Comparison of ENCODE assay signal across 1 cellular context in the genomic region with DNA sequence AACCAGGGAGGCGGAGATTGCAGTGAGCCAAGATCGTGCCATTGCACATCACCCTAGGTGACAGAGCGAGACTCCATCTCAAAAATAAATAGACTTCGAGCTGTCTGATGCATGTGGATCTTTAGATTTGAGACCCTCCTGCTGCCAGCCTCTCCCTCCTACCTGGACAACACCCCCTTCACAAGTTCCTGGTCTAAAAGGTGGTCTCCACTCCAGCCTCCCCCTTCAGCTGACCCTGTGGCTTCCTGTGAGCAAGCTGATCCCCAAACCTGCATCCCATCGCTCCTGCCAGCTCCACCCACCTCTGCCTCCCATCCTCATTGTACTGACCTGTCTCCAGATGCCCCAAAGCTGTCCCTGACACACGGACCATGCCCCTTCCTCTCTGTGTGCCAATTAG.
TF ChIP-seq lines count a peak whose summit lies in the region.

No MANE protein-coding gene starts in this region.

TF ChIP-seq in K562, 482 proteins besides CTCF, POLR2A, EP300 and RAD21:
- TF ChIP-seq, protein P1, sequence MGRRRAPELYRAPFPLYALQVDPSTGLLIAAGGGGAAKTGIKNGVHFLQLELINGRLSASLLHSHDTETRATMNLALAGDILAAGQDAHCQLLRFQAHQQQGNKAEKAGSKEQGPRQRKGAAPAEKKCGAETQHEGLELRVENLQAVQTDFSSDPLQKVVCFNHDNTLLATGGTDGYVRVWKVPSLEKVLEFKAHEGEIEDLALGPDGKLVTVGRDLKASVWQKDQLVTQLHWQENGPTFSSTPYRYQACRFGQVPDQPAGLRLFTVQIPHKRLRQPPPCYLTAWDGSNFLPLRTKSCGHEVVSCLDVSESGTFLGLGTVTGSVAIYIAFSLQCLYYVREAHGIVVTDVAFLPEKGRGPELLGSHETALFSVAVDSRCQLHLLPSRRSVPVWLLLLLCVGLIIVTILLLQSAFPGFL (CRISPR knock-in tag; IDR thresholded peaks at IDR 0.05), result no peak
- TF ChIP-seq GTF2E2 (tag; IDR thresholded peaks at IDR 0.05) (no peak), BCOR (IDR thresholded peaks at IDR 0.05) (no peak), RBFOX2 (IDR thresholded peaks at IDR 0.05; ENCODE audit: low read depth, low read length) (no peak), U2AF2 (optimal IDR thresholded peaks at IDR 0.05; ENCODE audit: low read depth, low read length) (no peak), FOXA1 (IDR thresholded peaks at IDR 0.05; ENCODE audit: borderline replicate concordance) (no peak), ZNF717 (CRISPR knock-in tag; IDR thresholded peaks at IDR 0.05) (no peak), KLF16 (IDR thresholded peaks at IDR 0.05) (no peak), NFE2L1 (tag; IDR thresholded peaks at IDR 0.05; ENCODE audit: borderline replicate concordance, low read depth) (no peak), JUNB (CRISPR knock-in tag; conservative IDR thresholded peaks at IDR 0.05) (no peak), SAP30 (IDR thresholded peaks at IDR 0.05; ENCODE audit: borderline replicate concordance, insufficient read depth, low read depth, low read length, poor library complexity, severe bottlenecking) (no peak), U2AF1 (optimal IDR thresholded peaks at IDR 0.05; ENCODE audit: low read depth, low read length) (no peak), MTA3 (IDR thresholded peaks at IDR 0.05; ENCODE audit: borderline replicate concordance) (no peak)
- TF ChIP-seq, protein P2, sequence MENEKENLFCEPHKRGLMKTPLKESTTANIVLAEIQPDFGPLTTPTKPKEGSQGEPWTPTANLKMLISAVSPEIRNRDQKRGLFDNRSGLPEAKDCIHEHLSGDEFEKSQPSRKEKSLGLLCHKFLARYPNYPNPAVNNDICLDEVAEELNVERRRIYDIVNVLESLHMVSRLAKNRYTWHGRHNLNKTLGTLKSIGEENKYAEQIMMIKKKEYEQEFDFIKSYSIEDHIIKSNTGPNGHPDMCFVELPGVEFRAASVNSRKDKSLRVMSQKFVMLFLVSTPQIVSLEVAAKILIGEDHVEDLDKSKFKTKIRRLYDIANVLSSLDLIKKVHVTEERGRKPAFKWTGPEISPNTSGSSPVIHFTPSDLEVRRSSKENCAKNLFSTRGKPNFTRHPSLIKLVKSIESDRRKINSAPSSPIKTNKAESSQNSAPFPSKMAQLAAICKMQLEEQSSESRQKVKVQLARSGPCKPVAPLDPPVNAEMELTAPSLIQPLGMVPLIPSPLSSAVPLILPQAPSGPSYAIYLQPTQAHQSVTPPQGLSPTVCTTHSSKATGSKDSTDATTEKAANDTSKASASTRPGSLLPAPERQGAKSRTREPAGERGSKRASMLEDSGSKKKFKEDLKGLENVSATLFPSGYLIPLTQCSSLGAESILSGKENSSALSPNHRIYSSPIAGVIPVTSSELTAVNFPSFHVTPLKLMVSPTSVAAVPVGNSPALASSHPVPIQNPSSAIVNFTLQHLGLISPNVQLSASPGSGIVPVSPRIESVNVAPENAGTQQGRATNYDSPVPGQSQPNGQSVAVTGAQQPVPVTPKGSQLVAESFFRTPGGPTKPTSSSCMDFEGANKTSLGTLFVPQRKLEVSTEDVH (IDR thresholded peaks at IDR 0.05; ENCODE audit: low read depth, partially characterized antibody), result no peak
- TF ChIP-seq, protein P3, sequence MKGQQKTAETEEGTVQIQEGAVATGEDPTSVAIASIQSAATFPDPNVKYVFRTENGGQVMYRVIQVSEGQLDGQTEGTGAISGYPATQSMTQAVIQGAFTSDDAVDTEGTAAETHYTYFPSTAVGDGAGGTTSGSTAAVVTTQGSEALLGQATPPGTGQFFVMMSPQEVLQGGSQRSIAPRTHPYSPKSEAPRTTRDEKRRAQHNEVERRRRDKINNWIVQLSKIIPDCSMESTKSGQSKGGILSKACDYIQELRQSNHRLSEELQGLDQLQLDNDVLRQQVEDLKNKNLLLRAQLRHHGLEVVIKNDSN (CRISPR knock-in tag; IDR thresholded peaks at IDR 0.05), result no peak
- TF ChIP-seq, protein P4, sequence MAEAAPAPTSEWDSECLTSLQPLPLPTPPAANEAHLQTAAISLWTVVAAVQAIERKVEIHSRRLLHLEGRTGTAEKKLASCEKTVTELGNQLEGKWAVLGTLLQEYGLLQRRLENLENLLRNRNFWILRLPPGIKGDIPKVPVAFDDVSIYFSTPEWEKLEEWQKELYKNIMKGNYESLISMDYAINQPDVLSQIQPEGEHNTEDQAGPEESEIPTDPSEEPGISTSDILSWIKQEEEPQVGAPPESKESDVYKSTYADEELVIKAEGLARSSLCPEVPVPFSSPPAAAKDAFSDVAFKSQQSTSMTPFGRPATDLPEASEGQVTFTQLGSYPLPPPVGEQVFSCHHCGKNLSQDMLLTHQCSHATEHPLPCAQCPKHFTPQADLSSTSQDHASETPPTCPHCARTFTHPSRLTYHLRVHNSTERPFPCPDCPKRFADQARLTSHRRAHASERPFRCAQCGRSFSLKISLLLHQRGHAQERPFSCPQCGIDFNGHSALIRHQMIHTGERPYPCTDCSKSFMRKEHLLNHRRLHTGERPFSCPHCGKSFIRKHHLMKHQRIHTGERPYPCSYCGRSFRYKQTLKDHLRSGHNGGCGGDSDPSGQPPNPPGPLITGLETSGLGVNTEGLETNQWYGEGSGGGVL (CRISPR knock-in tag; IDR thresholded peaks at IDR 0.05), result no peak
